8 cellular contexts compared by ENCODE assay signal in genomic region chr7:99407849-99408346, GRCh38. TPM values are rescaled to one million over a fixed set of nuclear protein-coding genes. Genes with fewer than 3 reads are reported as not detected.
DNase-seq lines count a peak whose midpoint lies in the region; ATAC-seq and TF ChIP-seq lines count a peak whose summit lies in the region.

No MANE protein-coding gene starts in this region.

- peak overlapping the region; percentile 70 to 89 for H3K27ac ChIP-seq in aorta (ENCODE audit: low read depth in 1 of 2, low read length in 2 of 2)

- H3K4me3 ChIP-seq in BE2C (ENCODE audit: low read depth, low read length) = peak overlapping the region; percentile 79
- peak overlapping the region; percentile 80 for H3K4me3 ChIP-seq in neuron (ENCODE audit: low read length)
- H3K4me3 ChIP-seq in aorta (ENCODE audit: low read length in 2 of 2) = peak overlapping the region; percentile 61 to 73

- peaks cover 4% of the 10 kb centered on the region; the same call in 1 of the 2 replicates for H3K4me1 ChIP-seq in BE2C
- H3K4me1 ChIP-seq in neuron (ENCODE audit: insufficient read depth, low read length) = peaks cover 26% of the 10 kb centered on the region
- peaks cover 0 to 3% of the 10 kb centered on the region in 2 donors for H3K4me1 ChIP-seq in aorta (ENCODE audit: control insufficient read depth in 1 of 2, insufficient read depth in 2 of 2, low read length in 2 of 2)

- intact Hi-C loops in aorta (cut with DNase I) = loop anchor here in 1 of 2 donors (2.0 to 10.0 kb wide), 2 partner anchors 33 to 373 kb away; partner anchors contain the start of gene ARPC1B

- no peak for DNase-seq in BE2C
- DNase-seq in NCI-H2227 treated with DMSO at 0.1 percent for 48 hours (lab: John Stamatoyannopoulos, UW) = peak; percentile 79
- peak; percentile 80 for DNase-seq in activated effector memory CD4-positive, alpha-beta T cell treated with anti-CD3 and anti-CD28 coated beads, Interleukin-2, amount 50 U/mL, for 16 hours
- peak; percentile 59 for DNase-seq in fibroblast of the conjunctiva (ENCODE audit: low read depth)
- DNase-seq in aorta = peak; percentile 86 to 94
- DNase-seq in NCI-H774 (lab: John Stamatoyannopoulos, UW) = no peak

- H3K9me3 ChIP-seq in BE2C = no peaks in the 10 kb centered on the region
- no peaks in the 10 kb centered on the region for H3K9me3 ChIP-seq in neuron (ENCODE audit: low read length)
- H3K9me3 ChIP-seq in aorta (ENCODE audit: control insufficient read depth, low read length) = no peaks in the 10 kb centered on the region

- peak overlapping the region; percentile 58 for H2AFZ ChIP-seq in neuron (ENCODE audit: low read depth, low read length)

- H3K36me3 ChIP-seq in BE2C (peaks cover 60% of the 10 kb centered on the region), neuron (ENCODE audit: insufficient read depth, low read length) (peaks cover 51% of the 10 kb centered on the region), aorta (ENCODE audit: control insufficient read depth in 1 of 2, insufficient read depth in 2 of 2, low read length in 1 of 2) (peaks cover 3 to 7% of the 10 kb centered on the region in 2 donors)

- no peaks in the 10 kb centered on the region for H3K27me3 ChIP-seq in BE2C
- H3K27me3 ChIP-seq in neuron (ENCODE audit: insufficient read depth, low read length) = no peaks in the 10 kb centered on the region
- H3K27me3 ChIP-seq in aorta (ENCODE audit: control insufficient read depth in 1 of 2, insufficient read depth in 2 of 2, low read length in 1 of 2) = no peaks in the 10 kb centered on the region

- no peak for TF ChIP-seq CTCF in BE2C (IDR thresholded peaks at IDR 0.05; ENCODE audit: low read depth, low read length)

- 0% methylated on average over 28 of the region's 28 CpGs for WGBS in aorta, 2 donors

- ATAC-seq in GM19395 (IDR thresholded peaks at IDR 0.05; ENCODE audit: unreplicated experiment) (peak; percentile 1), aorta (ENCODE audit: low FRiP score) (peak; percentile 66)

RNA-seq across cellular contexts. Expression of gene PDAP1, which starts 0.5 kb away (rescaled TPM):
- polyA plus RNA-seq in BE2C (2012; ENCODE audit: insufficient read depth, insufficient read length, low read depth) = 483 TPM
- total RNA-seq in aorta = 10 to 100 TPM; 74.8 to 94.9 TPM
- polyA plus RNA-seq in aorta = 100 to 1,000 TPM; 174 to 223 TPM

RNA-seq across cellular contexts. Expression of gene BUD31, which starts 0.9 kb away (rescaled TPM):
- 516 TPM for polyA plus RNA-seq in BE2C (2012; ENCODE audit: insufficient read depth, insufficient read length, low read depth)
- total RNA-seq in aorta = 10 to 100 TPM; 53.5 to 57.0 TPM
- polyA plus RNA-seq in aorta = 100 to 1,000 TPM in 1 of 2 donors, 10 to 100 TPM in 1; 89.1 to 135 TPM

RNA-seq across cellular contexts. Expression of gene PTCD1, which starts 30.7 kb away (rescaled TPM):
- polyA plus RNA-seq in BE2C (2012; ENCODE audit: insufficient read depth, insufficient read length, low read depth) = 22.4 TPM
- total RNA-seq in aorta = 1 to 10 TPM; 5.4 to 6.0 TPM
- 1 to 10 TPM in 1 of 2 donors, under 1 TPM in 1; 0.63 to 5.5 TPM for polyA plus RNA-seq in aorta

RNA-seq across cellular contexts. Expression of gene CPSF4, which starts 30.8 kb away (rescaled TPM):
- 133 TPM for polyA plus RNA-seq in BE2C (2012; ENCODE audit: insufficient read depth, insufficient read length, low read depth)
- 10 to 100 TPM; 30.4 to 33.6 TPM for total RNA-seq in aorta
- 10 to 100 TPM; 24.2 to 48.9 TPM for polyA plus RNA-seq in aorta

RNA-seq across cellular contexts. Expression of gene ARPC1B, which starts 33.4 kb away (rescaled TPM):
- polyA plus RNA-seq in BE2C (2012; ENCODE audit: insufficient read depth, insufficient read length, low read depth) = 38.0 TPM
- total RNA-seq in aorta = 100 to 1,000 TPM; 134 to 172 TPM
- 100 to 1,000 TPM; 153 to 262 TPM for polyA plus RNA-seq in aorta

Comparison
In these comparisons a context has a peak if more than half of its experiments do, and no peak if none do; other contexts are left out.
1. DNase-seq: peak in NCI-H2227 treated with DMSO at 0.1 percent for 48 hours (single experiment), activated effector memory CD4-positive, alpha-beta T cell treated with anti-CD3 and anti-CD28 coated beads, Interleukin-2, amount 50 U/mL, for 16 hours (single experiment), fibroblast of the conjunctiva (single experiment) and aorta (2 of 2); none in BE2C (single experiment) and NCI-H774 (single experiment).
2. Peak in every context shown above with its lines, with median percentiles within 50 percentile points of each other: H3K4me3 ChIP-seq.